In genomic region chr2:70134349-70134983, GRCh38 we compare ENCODE assay signal across 8 cellular contexts. TPM values are rescaled to one million over a fixed set of nuclear protein-coding genes. Genes with fewer than 3 reads are reported as not detected.
A peak's percentile ranks its signal among the peaks of the same experiment; 100 is the strongest.
DNase-seq lines count a peak whose midpoint lies in the region; ATAC-seq and TF ChIP-seq lines count a peak whose summit lies in the region.
"Not testable (repeated sequence)": the region's sequence is repeated elsewhere in the genome, so short reads cannot be mapped to it uniquely, and the experiment has no call there.

No MANE protein-coding gene starts in this region.

- peak overlapping the region; percentile 77 for H3K27ac ChIP-seq in DOHH2 (ENCODE audit: low read depth, low read length)
- H3K27ac ChIP-seq in OCI-LY3 (ENCODE audit: low read length), result peak overlapping the region; percentile 87
- peak overlapping the region; percentile 92 to 97 for H3K27ac ChIP-seq in breast epithelium
- peak overlapping the region in 11 of 12 donors; percentile 88 to 95 (median 91) for H3K27ac ChIP-seq in heart left ventricle
- H3K27ac ChIP-seq in gastrocnemius medialis, result peak overlapping the region; percentile 86 to 97 (median 91)
- peak overlapping the region; percentile 93 for H3K27ac ChIP-seq in upper lobe of right lung

- H3K9me3 Mint-ChIP-seq in activated T-cell treated with anti-CD3 and anti-CD28 coated beads, Interleukin-2, amount 50 U/mL, for 24 hours; naive B cell: not testable (repeated sequence)

- H3K36me3 ChIP-seq in DOHH2 (ENCODE audit: control insufficient read depth, low read length); OCI-LY3 (replicated peaks; ENCODE audit: low read depth, low read length); breast epithelium; heart left ventricle; gastrocnemius medialis; upper lobe of right lung: not testable (repeated sequence)

- intact Hi-C loops in breast epithelium (cut with DNase I; ENCODE audit: low total_unique reads); heart left ventricle (cut with DNase I); gastrocnemius medialis (cut with DNase I; ENCODE audit: low total_unique reads): not testable (repeated sequence)
- intact Hi-C loops in upper lobe of right lung (cut with DNase I), result loop anchor here (5.0 kb wide), 1 partner anchor 47 kb away; the partner anchor contains the start of gene PCBP1

- not testable (repeated sequence) for H3K9me2 ChIP-seq in DOHH2 (replicated peaks; ENCODE audit: control insufficient read depth, low read length)

- TF ChIP-seq POLR2A in breast epithelium (IDR thresholded peaks at IDR 0.05); heart left ventricle (IDR thresholded peaks at IDR 0.05); gastrocnemius medialis (IDR thresholded peaks at IDR 0.05): not testable (repeated sequence)

- peak overlapping the region; percentile 97 for H3K27ac Mint-ChIP-seq in activated T-cell treated with anti-CD3 and anti-CD28 coated beads, Interleukin-2, amount 50 U/mL, for 24 hours
- peak overlapping the region; percentile 97 to 99 (median 98) for H3K27ac Mint-ChIP-seq in naive B cell

- not testable (repeated sequence) for DNase-seq in activated T-cell treated with anti-CD3 and anti-CD28 coated beads, Interleukin-2, amount 50 U/mL, for 24 hours; breast epithelium (ENCODE audit: low spot score in 2 of 2); heart left ventricle; naive B cell; gastrocnemius medialis; upper lobe of right lung

- not testable (repeated sequence) for ATAC-seq in heart left ventricle; naive B cell (ENCODE audit: low read depth in 2 of 2); gastrocnemius medialis; upper lobe of right lung

- H3K4me3 ChIP-seq in DOHH2 (ENCODE audit: low read length), result peak overlapping the region; percentile 71; the same call in 1 of the 2 replicates
- not testable (repeated sequence) for H3K4me3 ChIP-seq in OCI-LY3 (ENCODE audit: low read length); breast epithelium; heart left ventricle; gastrocnemius medialis; upper lobe of right lung

- H3K36me3 Mint-ChIP-seq in activated T-cell treated with anti-CD3 and anti-CD28 coated beads, Interleukin-2, amount 50 U/mL, for 24 hours (ENCODE audit: low read depth); naive B cell: not testable (repeated sequence)

- TF ChIP-seq CTCF in DOHH2 (IDR thresholded peaks at IDR 0.05; ENCODE audit: low read depth, low read length, poor library complexity, severe bottlenecking); OCI-LY3 (IDR thresholded peaks at IDR 0.05; ENCODE audit: low read depth, low read length); breast epithelium (IDR thresholded peaks at IDR 0.05); heart left ventricle (IDR thresholded peaks at IDR 0.05); gastrocnemius medialis (IDR thresholded peaks at IDR 0.05 in 4 of 5, conservative IDR thresholded peaks at IDR 0.05 in 1 of 5); upper lobe of right lung (IDR thresholded peaks at IDR 0.05): not testable (repeated sequence)

- not testable (repeated sequence) for H3K27me3 ChIP-seq in DOHH2 (ENCODE audit: control insufficient read depth, low read length); OCI-LY3 (ENCODE audit: low read depth, low read length); breast epithelium; heart left ventricle; gastrocnemius medialis; upper lobe of right lung

- H3K4me2 ChIP-seq in DOHH2 (ENCODE audit: low read length) (peak overlapping the region; percentile 73), OCI-LY3 (ENCODE audit: low read length) (peak overlapping the region; percentile 92; the same call in 1 of the 2 replicates)

- not testable (repeated sequence) for H4K20me1 ChIP-seq in DOHH2 (ENCODE audit: control insufficient read depth, insufficient read depth, low read depth, low read length); OCI-LY3 (ENCODE audit: insufficient read depth, low read length)

- not testable (repeated sequence) for H3K9me3 ChIP-seq in DOHH2 (ENCODE audit: control insufficient read depth, insufficient read depth, low read length); OCI-LY3 (ENCODE audit: insufficient read depth, low read length); breast epithelium; heart left ventricle; gastrocnemius medialis; upper lobe of right lung

- H3K4me1 ChIP-seq in DOHH2 (ENCODE audit: control insufficient read depth, low read length), result peaks cover 60% of the 10 kb centered on the region
- peaks cover 47% of the 10 kb centered on the region for H3K4me1 ChIP-seq in OCI-LY3 (ENCODE audit: low read length)
- H3K4me1 ChIP-seq in breast epithelium, result peaks cover 3 to 20% of the 10 kb centered on the region in 2 donors
- H3K4me1 ChIP-seq in heart left ventricle, result peaks cover 10 to 74% (median 40%) of the 10 kb centered on the region in 12 donors
- peaks cover 29 to 41% of the 10 kb centered on the region in 2 donors for H3K4me1 ChIP-seq in gastrocnemius medialis
- peaks cover 58% of the 10 kb centered on the region for H3K4me1 ChIP-seq in upper lobe of right lung

- WGBS in heart left ventricle, 4 donors, result 89 to 95% (median 93%) methylated on average over 10 of the region's 10 CpGs

- peak overlapping the region; percentile 75; the same call in 1 of the 2 replicates for H3K9ac ChIP-seq in OCI-LY3 (ENCODE audit: low read length)

- not testable (repeated sequence) for H3F3A ChIP-seq in DOHH2 (ENCODE audit: control insufficient read depth, insufficient read depth)

- peaks cover 88% of the 10 kb centered on the region for H3K4me1 Mint-ChIP-seq in activated T-cell treated with anti-CD3 and anti-CD28 coated beads, Interleukin-2, amount 50 U/mL, for 24 hours (ENCODE audit: low read depth)
- peaks cover 57 to 81% (median 60%) of the 10 kb centered on the region in 3 donors for H3K4me1 Mint-ChIP-seq in naive B cell

- H3K4me3 Mint-ChIP-seq in activated T-cell treated with anti-CD3 and anti-CD28 coated beads, Interleukin-2, amount 50 U/mL, for 24 hours, result peak overlapping the region; percentile 85
- H3K4me3 Mint-ChIP-seq in naive B cell, result peak overlapping the region; percentile 9 to 94 (median 90)

- H3K79me2 ChIP-seq in DOHH2 (ENCODE audit: control insufficient read depth, low read length); OCI-LY3 (ENCODE audit: low read length): not testable (repeated sequence)

- in situ Hi-C loops in gastrocnemius medialis (cut with MboI; ENCODE audit: low sequenced_read_pairs in 4 of 4), result loop anchor here in 1 of 4 donors (10.0 kb wide), 1 partner anchor 60 kb away; no protein-coding TSS in a partner anchor

- not testable (repeated sequence) for H3K27me3 Mint-ChIP-seq in activated T-cell treated with anti-CD3 and anti-CD28 coated beads, Interleukin-2, amount 50 U/mL, for 24 hours; naive B cell

- peak overlapping the region; percentile 86 for H2AFZ ChIP-seq in OCI-LY3 (ENCODE audit: low read depth, low read length)

RNA-seq across cellular contexts. Expression of gene PCBP1, which starts 47.2 kb away (rescaled TPM):
- total RNA-seq in breast epithelium (100 to 1,000 TPM; 121 to 210 (median 145) TPM), heart left ventricle (100 to 1,000 TPM; 106 to 274 (median 199) TPM), gastrocnemius medialis (100 to 1,000 TPM; 178 to 296 (median 262) TPM), upper lobe of right lung (337 TPM)
- polyA plus RNA-seq in heart left ventricle (100 to 1,000 TPM; 212 to 296 TPM), naive B cell (ENCODE audit: low read depth in 6 of 6) (100 to 1,000 TPM; 108 to 148 (median 126) TPM)

RNA-seq across cellular contexts. Expression of gene C2orf42, which starts 56.4 kb away (rescaled TPM):
- total RNA-seq in breast epithelium, result 10 to 100 TPM; 18.7 to 30.0 (median 20.3) TPM
- 10 to 100 TPM in 5 of 9 donors, 1 to 10 TPM in 4; 6.2 to 14.9 (median 10.9) TPM for total RNA-seq in heart left ventricle
- 1 to 10 TPM; 3.5 to 6.5 TPM for polyA plus RNA-seq in heart left ventricle
- 10 to 100 TPM; 14.1 to 35.5 (median 23.4) TPM for polyA plus RNA-seq in naive B cell (ENCODE audit: low read depth in 6 of 6)
- 10 to 100 TPM in 1 of 4 donors, 1 to 10 TPM in 3; 6.3 to 10.1 (median 7.3) TPM for total RNA-seq in gastrocnemius medialis
- total RNA-seq in upper lobe of right lung, result 9.6 TPM
